In the genomic region with DNA sequence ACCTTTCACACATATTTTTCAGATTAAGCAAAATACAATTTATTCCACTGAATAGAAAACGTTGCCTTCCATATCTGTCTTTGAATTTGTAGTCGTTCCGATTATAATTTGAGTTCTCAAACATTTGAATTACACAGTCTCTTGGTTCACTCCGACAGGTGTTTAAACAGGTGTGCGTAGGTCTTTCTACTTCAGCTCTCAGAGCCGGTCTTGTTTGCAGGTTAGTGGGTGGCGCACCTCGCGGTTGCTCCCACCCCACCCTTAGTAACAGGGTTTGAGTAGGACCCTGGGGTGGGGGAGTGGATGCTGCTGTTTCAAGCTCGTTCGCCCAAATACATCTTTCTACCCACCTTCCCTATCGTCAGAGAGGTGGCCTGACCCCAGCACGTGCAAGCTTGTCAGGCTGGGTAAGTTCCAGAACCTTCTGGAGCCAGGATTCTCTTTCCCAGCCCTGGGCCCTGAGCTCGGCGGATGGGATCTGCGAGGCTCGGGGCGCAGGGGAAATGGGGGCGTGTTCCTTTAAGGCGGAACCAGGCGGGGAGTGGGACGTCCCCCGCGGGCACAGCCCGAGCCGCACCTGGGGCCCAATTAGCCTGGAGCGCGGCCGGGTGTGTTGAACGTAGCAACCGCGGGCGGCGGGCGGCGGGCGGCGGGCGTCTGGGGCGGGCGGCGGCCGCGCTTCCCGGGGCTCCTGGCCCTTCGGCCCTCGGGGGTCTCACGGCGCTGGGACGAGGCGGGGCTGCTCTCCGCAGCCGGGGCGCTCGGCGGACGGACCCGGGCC, we compare ENCODE assay signal across 7 cellular contexts. TPM values are rescaled to one million over a fixed set of nuclear protein-coding genes. Genes with fewer than 3 reads are reported as not detected.
DNase-seq lines count a peak whose midpoint lies in the region; ATAC-seq, FAIRE-seq and TF ChIP-seq lines count a peak whose summit lies in the region.

A gene (plus strand): TSS at position 591 of the 781 bp plus-strand sequence.

- no peaks in the 10 kb centered on the region for H3K36me3 ChIP-seq in kidney (ENCODE audit: control insufficient read depth in 1 of 2, insufficient read depth in 2 of 2, low read length in 2 of 2)

- no peak within 1 kb of the TSS for H3K27ac ChIP-seq in kidney (ENCODE audit: low read depth in 2 of 2, low read length in 2 of 2)

- peak; percentile 51 for ATAC-seq in HG03039 (IDR thresholded peaks at IDR 0.05; ENCODE audit: unreplicated experiment)

- no peaks in the 10 kb centered on the region for H3K9me3 ChIP-seq in kidney (ENCODE audit: control insufficient read depth in 1 of 2, low read length in 2 of 2)

- in situ Hi-C loops in astrocyte of the cerebellum (cut with HindIII; ENCODE audit: low sequenced_read_pairs): no loop called here

- H3K9ac ChIP-seq in kidney (ENCODE audit: low read length in 2 of 2): peak within 1 kb of the TSS; percentile 24 to 73

- intact Hi-C loops in kidney (cut with DNase I): no loop called here

- DNase-seq in GM19238 (ENCODE audit: insufficient read length, low spot score) (peak; percentile 45), SKM-1 (lab: John Stamatoyannopoulos, UW; ENCODE audit: unreplicated experiment) (peak; percentile 32), astrocyte of the cerebellum (ENCODE audit: low read depth) (no peak), kidney (peak; percentile 86), EL (no peak)
- peak; percentile 53 for DNase-seq in stimulated activated CD4-positive, alpha-beta T cell treated with anti-CD3 and anti-CD28 coated beads, Interleukin-12 subunit alpha, Interleukin-12 subunit beta, amount 100 ng/mL, for 4 hours

- no peak for FAIRE-seq in kidney (lab: Jason Lieb, UNC)

- H3K4me3 ChIP-seq in astrocyte of the cerebellum (ENCODE audit: low read depth, low read length) (peak within 1 kb of the TSS; percentile 42), kidney (ENCODE audit: low read length in 2 of 2) (peak within 1 kb of the TSS; percentile 53 to 57)

- peaks cover 0 to 3% of the 10 kb centered on the region in 2 donors for H3K4me1 ChIP-seq in kidney (ENCODE audit: control insufficient read depth in 1 of 2, insufficient read depth in 1 of 2, low read depth in 1 of 2, low read length in 2 of 2)

- TF ChIP-seq CTCF in astrocyte of the cerebellum (IDR thresholded peaks at IDR 0.05; ENCODE audit: low read depth, low read length, missing control alignments) (no peak), kidney (IDR thresholded peaks at IDR 0.05; ENCODE audit: borderline replicate concordance, extremely low read depth, insufficient read depth) (no peak)

RNA-seq across cellular contexts. Expression of the gene that starts here (rescaled TPM):
- 37.8 TPM for total RNA-seq in kidney
- 32.4 TPM for polyA plus RNA-seq in kidney (ENCODE audit: insufficient read depth, low read depth, low replicate concordance)

Comparison
In these comparisons a context has a peak if more than half of its experiments do, and no peak if none do; other contexts are left out.
1. DNase-seq: peak in GM19238 (single experiment), SKM-1 (single experiment), kidney (single experiment) and stimulated activated CD4-positive, alpha-beta T cell treated with anti-CD3 and anti-CD28 coated beads, Interleukin-12 subunit alpha, Interleukin-12 subunit beta, amount 100 ng/mL, for 4 hours (single experiment); none in astrocyte of the cerebellum (single experiment) and EL (single experiment).